Comparison of ENCODE assay signal across 8 cellular contexts in the genomic region with DNA sequence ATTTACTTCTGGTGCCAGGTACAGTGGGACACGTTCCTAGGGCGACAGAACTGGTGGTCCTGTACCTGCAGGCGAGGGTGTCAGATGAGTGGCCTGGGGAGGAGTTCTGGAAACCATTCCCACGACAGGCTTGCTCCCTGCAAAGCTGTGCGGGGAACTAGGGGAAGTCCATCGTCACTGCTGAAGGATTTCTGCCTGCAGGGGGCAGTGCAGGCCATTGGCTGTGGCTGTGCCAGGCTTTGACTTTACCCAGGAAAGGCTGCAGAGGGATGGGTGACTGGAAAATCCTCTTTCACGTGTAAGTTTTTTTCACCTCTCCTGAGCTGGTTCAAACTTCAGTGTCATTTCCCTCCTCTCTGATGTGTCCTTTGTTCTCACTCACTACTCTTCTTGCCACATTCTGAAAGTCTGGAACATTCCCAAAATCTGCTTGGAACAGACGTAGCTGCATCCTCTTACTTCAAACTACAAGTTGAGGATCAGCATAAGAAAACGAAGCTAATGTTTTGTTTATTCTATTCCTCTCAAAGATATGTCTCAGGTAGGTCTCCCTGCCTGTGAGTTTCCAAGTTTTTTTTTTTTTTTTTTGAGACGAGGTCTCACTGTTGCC.
A peak's percentile ranks its signal among the peaks of the same experiment; 100 is the strongest.
DNase-seq lines count a peak whose midpoint lies in the region; ATAC-seq and TF ChIP-seq lines count a peak whose summit lies in the region.

No MANE protein-coding gene starts in this region.

- no peak overlapping the region for H3K27ac ChIP-seq in spleen

- no peak for TF ChIP-seq POLR2A in spleen (IDR thresholded peaks at IDR 0.05)

- H3K27me3 ChIP-seq in spleen (replicated peaks in 1 of 7): peaks cover 0 to 31% (median 3%) of the 10 kb centered on the region in 7 donors

- WGBS in spleen, 5 donors: 17 to 35% (median 28%) methylated on average over 10 of the region's 10 CpGs

- DNase-seq in ELF-1 (ENCODE audit: low read depth, low spot score) (peak; percentile 94), LHCN-M2 (ENCODE audit: low read depth) (peak; percentile 36), astrocyte of the hippocampus (ENCODE audit: low read depth, low spot score) (peak; percentile 76), hypothalamus (lab: John Stamatoyannopoulos, UW) (peak in 46 of 51 donors; percentile 6 to 84 (median 54)), spleen (peak; percentile 88)

- H3K9me3 ChIP-seq in spleen: no peaks in the 10 kb centered on the region

- peak; percentile 11 to 83 (median 65) for TF ChIP-seq CTCF in spleen (IDR thresholded peaks at IDR 0.05 in 8 of 11, conservative IDR thresholded peaks at IDR 0.05 in 3 of 11)

- ATAC-seq in GM21619 (IDR thresholded peaks at IDR 0.05; ENCODE audit: unreplicated experiment) (peak; percentile 76), SK-N-SH treated with all-trans-retinoic acid at 6 μM for 48 hours (peak; percentile 89), GM21526 (IDR thresholded peaks at IDR 0.05; ENCODE audit: low FRiP score, unreplicated experiment) (no peak)

- no peak overlapping the region for H3K4me3 ChIP-seq in spleen

- H3K4me1 ChIP-seq in spleen: peaks cover 0 to 48% (median 19%) of the 10 kb centered on the region in 6 donors

- H3K36me3 ChIP-seq in spleen: no peaks in the 10 kb centered on the region

- intact Hi-C loops in spleen (cut with DNase I; ENCODE audit: low total_unique reads): loop anchor here (5.0 to 10.0 kb wide), 2 partner anchors 222 to 261 kb away; no protein-coding TSS in a partner anchor

TF ChIP-seq in SK-N-SH treated with all-trans-retinoic acid at 6 μM for 48 hours, 23 proteins besides CTCF, POLR2A, EP300 and RAD21:
- TF ChIP-seq SNAI2 (CRISPR knock-in tag; IDR thresholded peaks at IDR 0.05) (no peak), CSDC2 (CRISPR knock-in tag; IDR thresholded peaks at IDR 0.05) (no peak), OSR1 (CRISPR knock-in tag; IDR thresholded peaks at IDR 0.05) (no peak), ZFP3 (CRISPR knock-in tag; IDR thresholded peaks at IDR 0.05) (no peak)
- TF ChIP-seq, protein P1, sequence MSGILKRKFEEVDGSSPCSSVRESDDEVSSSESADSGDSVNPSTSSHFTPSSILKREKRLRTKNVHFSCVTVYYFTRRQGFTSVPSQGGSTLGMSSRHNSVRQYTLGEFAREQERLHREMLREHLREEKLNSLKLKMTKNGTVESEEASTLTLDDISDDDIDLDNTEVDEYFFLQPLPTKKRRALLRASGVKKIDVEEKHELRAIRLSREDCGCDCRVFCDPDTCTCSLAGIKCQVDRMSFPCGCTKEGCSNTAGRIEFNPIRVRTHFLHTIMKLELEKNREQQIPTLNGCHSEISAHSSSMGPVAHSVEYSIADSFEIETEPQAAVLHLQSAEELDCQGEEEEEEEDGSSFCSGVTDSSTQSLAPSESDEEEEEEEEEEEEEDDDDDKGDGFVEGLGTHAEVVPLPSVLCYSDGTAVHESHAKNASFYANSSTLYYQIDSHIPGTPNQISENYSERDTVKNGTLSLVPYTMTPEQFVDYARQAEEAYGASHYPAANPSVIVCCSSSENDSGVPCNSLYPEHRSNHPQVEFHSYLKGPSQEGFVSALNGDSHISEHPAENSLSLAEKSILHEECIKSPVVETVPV (CRISPR knock-in tag; IDR thresholded peaks at IDR 0.05): no peak
- TF ChIP-seq, protein P2, sequence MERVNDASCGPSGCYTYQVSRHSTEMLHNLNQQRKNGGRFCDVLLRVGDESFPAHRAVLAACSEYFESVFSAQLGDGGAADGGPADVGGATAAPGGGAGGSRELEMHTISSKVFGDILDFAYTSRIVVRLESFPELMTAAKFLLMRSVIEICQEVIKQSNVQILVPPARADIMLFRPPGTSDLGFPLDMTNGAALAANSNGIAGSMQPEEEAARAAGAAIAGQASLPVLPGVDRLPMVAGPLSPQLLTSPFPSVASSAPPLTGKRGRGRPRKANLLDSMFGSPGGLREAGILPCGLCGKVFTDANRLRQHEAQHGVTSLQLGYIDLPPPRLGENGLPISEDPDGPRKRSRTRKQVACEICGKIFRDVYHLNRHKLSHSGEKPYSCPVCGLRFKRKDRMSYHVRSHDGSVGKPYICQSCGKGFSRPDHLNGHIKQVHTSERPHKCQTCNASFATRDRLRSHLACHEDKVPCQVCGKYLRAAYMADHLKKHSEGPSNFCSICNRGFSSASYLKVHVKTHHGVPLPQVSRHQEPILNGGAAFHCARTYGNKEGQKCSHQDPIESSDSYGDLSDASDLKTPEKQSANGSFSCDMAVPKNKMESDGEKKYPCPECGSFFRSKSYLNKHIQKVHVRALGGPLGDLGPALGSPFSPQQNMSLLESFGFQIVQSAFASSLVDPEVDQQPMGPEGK (CRISPR knock-in tag; IDR thresholded peaks at IDR 0.05; ENCODE audit: borderline replicate concordance): no peak

Comparison
In these comparisons a context has a peak if more than half of its experiments do, and no peak if none do; other contexts are left out.
1. DNase-seq: peak in every context shown above with its lines; median percentile 94 in ELF-1; 88 in spleen; 76 in astrocyte of the hippocampus; 54 in hypothalamus; 36 in LHCN-M2.